8 cellular contexts compared by ENCODE assay signal in the genomic region with DNA sequence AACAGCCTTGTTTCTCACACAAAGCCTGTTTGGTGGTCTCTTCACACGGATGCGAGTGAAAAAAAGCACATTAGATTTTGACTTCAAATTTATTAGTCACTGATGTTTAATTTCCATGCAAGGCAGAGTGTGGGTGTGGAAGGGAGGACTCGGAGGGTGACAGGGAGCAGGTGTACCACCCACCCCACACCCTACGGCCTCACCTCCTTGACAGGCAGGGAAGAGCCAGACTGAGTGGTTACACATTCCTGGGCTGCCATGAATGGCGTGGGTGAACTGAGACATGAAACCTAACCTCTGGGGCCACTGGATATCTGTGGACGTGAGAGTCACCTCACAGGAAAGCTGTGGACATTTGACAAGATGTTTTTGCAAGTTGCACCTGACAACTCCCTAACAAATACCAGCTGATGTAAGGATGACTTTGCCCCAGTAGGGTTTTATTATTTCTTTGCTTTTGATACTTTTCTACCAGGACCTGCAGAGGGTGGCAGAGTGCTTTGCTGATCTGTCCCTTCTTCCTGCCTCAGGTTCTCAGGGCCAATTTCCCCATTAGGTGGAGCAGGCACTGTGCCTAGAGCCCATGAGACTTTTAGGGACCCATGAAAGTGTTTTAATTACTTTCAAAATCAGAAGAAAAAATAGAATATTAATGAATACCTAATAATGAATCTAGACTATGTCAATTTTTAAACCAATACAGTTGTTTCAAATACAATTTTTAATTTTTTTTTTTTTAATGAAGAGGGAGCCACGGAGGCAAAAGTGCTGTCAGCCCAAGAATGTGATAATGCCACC. TPM values are rescaled to one million over a fixed set of nuclear protein-coding genes. Genes with fewer than 3 reads are reported as not detected.
DNase-seq lines count a peak whose midpoint lies in the region; ATAC-seq and TF ChIP-seq lines count a peak whose summit lies in the region.

No MANE protein-coding gene starts in this region.

- H3K9me2 ChIP-seq in DOHH2 (replicated peaks; ENCODE audit: control insufficient read depth, low read length) = no peaks in the 10 kb centered on the region

- no peaks in the 10 kb centered on the region for H3F3A ChIP-seq in DOHH2 (ENCODE audit: control insufficient read depth, insufficient read depth)

- no peaks in the 10 kb centered on the region for H3K36me3 ChIP-seq in DOHH2 (ENCODE audit: control insufficient read depth, low read length)
- no peaks in the 10 kb centered on the region for H3K36me3 ChIP-seq in effector memory CD4-positive, alpha-beta T cell (ENCODE audit: control insufficient read depth, insufficient read depth, low read length)

- no peak overlapping the region for H3K4me2 ChIP-seq in DOHH2 (ENCODE audit: low read length)

- H3K9me3 Mint-ChIP-seq in activated CD4-positive, alpha-beta T cell treated with anti-CD3 and anti-CD28 coated beads for 36 hours (ENCODE audit: low read depth) = no peaks in the 10 kb centered on the region

- no peaks in the 10 kb centered on the region for H4K20me1 ChIP-seq in DOHH2 (ENCODE audit: control insufficient read depth, insufficient read depth, low read depth, low read length)

- H3K4me1 Mint-ChIP-seq in activated CD4-positive, alpha-beta T cell treated with anti-CD3 and anti-CD28 coated beads for 36 hours = peaks cover 4% of the 10 kb centered on the region

- H3K79me2 ChIP-seq in DOHH2 (ENCODE audit: control insufficient read depth, low read length) = no peaks in the 10 kb centered on the region

- ATAC-seq in GM21576 (IDR thresholded peaks at IDR 0.05; ENCODE audit: unreplicated experiment) = peak; percentile 69
- ATAC-seq in activated CD4-positive, alpha-beta T cell treated with anti-CD3 and anti-CD28 coated beads for 36 hours = peak; percentile 87

- H3K27ac ChIP-seq in DOHH2 (ENCODE audit: low read depth, low read length) = no peak overlapping the region
- H3K27ac ChIP-seq in effector memory CD4-positive, alpha-beta T cell (ENCODE audit: insufficient read depth, low read length, poor library complexity, severe bottlenecking) = no peak overlapping the region

- H3K9me3 ChIP-seq in DOHH2 (ENCODE audit: control insufficient read depth, insufficient read depth, low read length) = no peaks in the 10 kb centered on the region
- no peaks in the 10 kb centered on the region for H3K9me3 ChIP-seq in effector memory CD4-positive, alpha-beta T cell (ENCODE audit: control insufficient read depth, low read length)

- intact Hi-C loops in activated CD4-positive, alpha-beta T cell treated with anti-CD3 and anti-CD28 coated beads for 36 hours (cut with DNase I, micrococcal nuclease) = loop anchor here (1.0 to 10.0 kb wide), 4 partner anchors 137 to 685 kb away; no protein-coding TSS in a partner anchor

- peaks cover 3% of the 10 kb centered on the region for H3K27me3 Mint-ChIP-seq in activated CD4-positive, alpha-beta T cell treated with anti-CD3 and anti-CD28 coated beads for 36 hours

- no peak overlapping the region for H3K4me3 ChIP-seq in DOHH2 (ENCODE audit: low read length)
- no peak overlapping the region for H3K4me3 ChIP-seq in effector memory CD4-positive, alpha-beta T cell (ENCODE audit: insufficient read depth, low read depth, low read length, poor library complexity, severe bottlenecking)

- DNase-seq in MV-4-11 (lab: John Stamatoyannopoulos, UW) (peak; percentile 80), midbrain (lab: John Stamatoyannopoulos, UW) (peak; percentile 30), NCI-H2227 (lab: John Stamatoyannopoulos, UW; ENCODE audit: unreplicated experiment) (no peak)
- peak; percentile 71 for DNase-seq in activated CD4-positive, alpha-beta T cell treated with anti-CD3 and anti-CD28 coated beads for 36 hours
- peak; percentile 16 to 35 (median 20) for DNase-seq in effector memory CD4-positive, alpha-beta T cell
- DNase-seq in stimulated activated naive CD4-positive, alpha-beta T cell treated with Interleukin-2 at 50 U/mL for 16 hours (lab: John Stamatoyannopoulos, UW) = peak; percentile 24

- H3K4me1 ChIP-seq in DOHH2 (ENCODE audit: control insufficient read depth, low read length) = no peaks in the 10 kb centered on the region; the same call in 1 of the 2 replicates
- H3K4me1 ChIP-seq in effector memory CD4-positive, alpha-beta T cell (ENCODE audit: control insufficient read depth, insufficient read depth, low read length, poor library complexity, severe bottlenecking) = no peaks in the 10 kb centered on the region

- H3K36me3 Mint-ChIP-seq in activated CD4-positive, alpha-beta T cell treated with anti-CD3 and anti-CD28 coated beads for 36 hours (ENCODE audit: low read depth) = no peaks in the 10 kb centered on the region

- H3K27ac Mint-ChIP-seq in activated CD4-positive, alpha-beta T cell treated with anti-CD3 and anti-CD28 coated beads for 36 hours = no peak overlapping the region

- POLR2A ChIA-PET in activated CD4-positive, alpha-beta T cell treated with anti-CD3 and anti-CD28 coated beads for 36 hours (lab: Charles Lee) = no interaction called here

- no peaks in the 10 kb centered on the region; the same call in 1 of the 2 replicates for H3K27me3 ChIP-seq in DOHH2 (ENCODE audit: control insufficient read depth, low read length)
- no peaks in the 10 kb centered on the region for H3K27me3 ChIP-seq in effector memory CD4-positive, alpha-beta T cell (replicated peaks; ENCODE audit: control insufficient read depth, insufficient read depth, low read length, poor library complexity, severe bottlenecking)

- CTCF ChIA-PET in activated CD4-positive, alpha-beta T cell treated with anti-CD3 and anti-CD28 coated beads for 36 hours (lab: Charles Lee) = interaction anchor here (0.6 to 4.6 kb wide), 13 partner anchors 8 to 895 kb away, joined by 3 to 51 read pairs (median 4); no protein-coding TSS in a partner anchor

- TF ChIP-seq CTCF in DOHH2 (IDR thresholded peaks at IDR 0.05; ENCODE audit: low read depth, low read length, poor library complexity, severe bottlenecking) = peak; percentile 59

- no peak overlapping the region for H3K4me3 Mint-ChIP-seq in activated CD4-positive, alpha-beta T cell treated with anti-CD3 and anti-CD28 coated beads for 36 hours

RNA-seq across cellular contexts. Expression of a gene that starts 58.2 kb away (rescaled TPM):
- total RNA-seq in activated CD4-positive, alpha-beta T cell treated with anti-CD3 and anti-CD28 coated beads for 36 hours = 1 to 10 TPM; 2.2 to 2.5 TPM
